ENCODE assay signal across 8 cellular contexts in the genomic region with DNA sequence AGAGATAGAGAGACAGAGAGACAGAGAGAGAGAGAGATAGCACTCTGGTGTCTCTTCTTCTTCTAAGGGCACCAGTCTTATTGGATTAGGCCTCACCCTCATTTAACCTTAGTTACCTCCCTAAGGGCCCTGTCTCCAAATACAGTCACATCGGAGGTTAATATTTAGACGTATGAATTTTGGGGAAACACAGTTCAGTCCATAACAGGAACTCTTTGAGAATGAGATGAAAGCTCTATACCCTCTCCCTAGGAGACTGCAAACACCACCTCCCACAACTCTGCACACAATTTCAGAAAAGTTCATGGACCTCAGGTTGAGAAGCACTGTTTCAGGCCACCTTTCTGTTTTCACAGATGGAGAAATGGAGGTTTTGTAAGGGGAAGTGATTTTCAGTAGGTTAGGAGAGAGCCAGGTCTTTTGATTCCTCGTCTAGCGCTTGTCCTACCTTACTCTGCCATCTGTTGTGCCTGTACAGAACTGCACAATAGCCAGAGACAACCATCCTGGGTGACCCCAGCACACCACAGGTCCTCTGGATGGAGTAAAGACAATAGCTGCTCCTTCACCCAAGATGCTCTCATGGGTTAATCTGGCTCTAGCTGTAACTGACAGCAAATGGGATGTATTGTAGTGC.
DNase-seq lines count a peak whose midpoint lies in the region; ATAC-seq and TF ChIP-seq lines count a peak whose summit lies in the region.

No MANE protein-coding gene starts in this region.

- DNase-seq in cerebellar cortex (ENCODE audit: low spot score): peak; percentile 33
- no peak for DNase-seq in kidney glomerular epithelial cell (lab: John Stamatoyannopoulos, UW)
- DNase-seq in inferior parietal cortex (ENCODE audit: extremely low spot score): no peak

- TF ChIP-seq CTCF in GM12873 (IDR thresholded peaks at IDR 0.05; ENCODE audit: insufficient read depth, low read depth, low read length, missing control alignments): peak; percentile 60

- peak; percentile 6; the same call in 1 of the 2 replicates for TF ChIP-seq RAD21 in Ishikawa (IDR thresholded peaks at IDR 0.05; ENCODE audit: low read depth)

- ATAC-seq in GM19452 (IDR thresholded peaks at IDR 0.05; ENCODE audit: unreplicated experiment) (peak; percentile 93), GM19455 (IDR thresholded peaks at IDR 0.05; ENCODE audit: unreplicated experiment) (no peak), HG02571 (IDR thresholded peaks at IDR 0.05; ENCODE audit: unreplicated experiment) (no peak)

- no peak for TF ChIP-seq EP300 in Ishikawa (IDR thresholded peaks at IDR 0.05; ENCODE audit: borderline replicate concordance)

TF ChIP-seq in Ishikawa, 13 proteins besides CTCF, POLR2A, EP300 and RAD21:
- TF ChIP-seq MAX (IDR thresholded peaks at IDR 0.05) (no peak), EGR1 (IDR thresholded peaks at IDR 0.05) (no peak), TCF12 (IDR thresholded peaks at IDR 0.05; ENCODE audit: low read depth) (no peak)
